Comparison of ENCODE assay signal across 17 cellular contexts in genomic region chr5:134041570-134042411, GRCh38. TPM values are rescaled to one million over a fixed set of nuclear protein-coding genes. Genes with fewer than 3 reads are reported as not detected.
DNase-seq lines count a peak whose midpoint lies in the region; ATAC-seq and TF ChIP-seq lines count a peak whose summit lies in the region.
"Had no signal": no experiment of that assay in that cellular context is flagged by ENCODE, and none has a peak within 500 bp of the region (broad histone marks: within the 10 kb centered on the region; RNA-seq: fewer than 3 reads in every experiment).

No MANE protein-coding gene starts in this region.

- H3K36me3 Mint-ChIP-seq in immature natural killer cell: no peaks in the 10 kb centered on the region

- DNase-seq in GM13976 (ENCODE audit: low spot score) (peak; percentile 81), immature natural killer cell (peak in 1 of 3 donors; percentile 7), WERI-Rb-1 (no peak), hepatic stellate cell (ENCODE audit: low spot score) (no peak)
- no peak for DNase-seq in stimulated activated CD4-positive, alpha-beta T cell treated with anti-CD3 and anti-CD28 coated beads, Interleukin-4, amount 100 ng/mL, for 1 hour
- DNase-seq: activated B cell treated with CpG ODN at 0.5 μM for 24 hours; central memory CD4-positive, alpha-beta T cell; NCI-H226; occipital lobe; SHP77; stimulated activated naive CD4-positive, alpha-beta T cell had no signal

- peak overlapping the region in 4 of 6 donors; percentile 26 to 78 (median 36) for H3K27ac Mint-ChIP-seq in immature natural killer cell
- H3K27ac Mint-ChIP-seq: activated B cell treated with CpG ODN at 0.5 μM for 24 hours had no signal

- H3K27me3 Mint-ChIP-seq in immature natural killer cell (ENCODE audit: low read depth in 3 of 3): peaks cover 0 to 2% (median 0%) of the 10 kb centered on the region in 3 donors
- H3K27me3 Mint-ChIP-seq: activated B cell treated with CpG ODN at 0.5 μM for 24 hours had no signal

- no peak overlapping the region for H3K4me3 ChIP-seq in WERI-Rb-1 (ENCODE audit: low read depth, low read length)
- H3K4me3 ChIP-seq: BLaER1 treated with 17β-estradiol and CSF1 and Interleukin-3, amounts not matched to agents 10 nM and 100 nM; lung had no signal

- TF ChIP-seq CTCF in GM13976 (IDR thresholded peaks at IDR 0.05; ENCODE audit: borderline replicate concordance, control extremely low read depth, extremely low read depth, insufficient read depth, missing control alignments) (no peak), WERI-Rb-1 (IDR thresholded peaks at IDR 0.05; ENCODE audit: low read depth, low read length) (no peak)

- H3K4me3 Mint-ChIP-seq in immature natural killer cell: peak overlapping the region in 1 of 5 donors; percentile 24
- H3K4me3 Mint-ChIP-seq: activated B cell treated with CpG ODN at 0.5 μM for 24 hours had no signal

- ATAC-seq in GM19463 (IDR thresholded peaks at IDR 0.05; ENCODE audit: unreplicated experiment) (peak; percentile 86), HG03342 (IDR thresholded peaks at IDR 0.05; ENCODE audit: unreplicated experiment) (peak; percentile 54), HG03159 (IDR thresholded peaks at IDR 0.05; ENCODE audit: unreplicated experiment) (no peak)

- H3K27me3 ChIP-seq in WERI-Rb-1 (ENCODE audit: insufficient read depth, low read depth, severe bottlenecking): no peaks in the 10 kb centered on the region
- H3K27me3 ChIP-seq: BLaER1 treated with 17β-estradiol and CSF1 and Interleukin-3, amounts not matched to agents 10 nM and 100 nM had no signal

- no peaks in the 10 kb centered on the region for H3K36me3 ChIP-seq in WERI-Rb-1
- H3K36me3 ChIP-seq: BLaER1 treated with 17β-estradiol and CSF1 and Interleukin-3, amounts not matched to agents 10 nM and 100 nM had no signal

- H3K9me3 ChIP-seq in WERI-Rb-1 (ENCODE audit: severe bottlenecking): no peaks in the 10 kb centered on the region
- H3K9me3 ChIP-seq: BLaER1 treated with 17β-estradiol and CSF1 and Interleukin-3, amounts not matched to agents 10 nM and 100 nM had no signal

- no peaks in the 10 kb centered on the region for H3K9me3 Mint-ChIP-seq in immature natural killer cell
- H3K9me3 Mint-ChIP-seq: activated B cell treated with CpG ODN at 0.5 μM for 24 hours had no signal

- peaks cover 2 to 13% of the 10 kb centered on the region in 2 donors for H3K4me1 Mint-ChIP-seq in immature natural killer cell

- no peak overlapping the region for H3K27ac ChIP-seq in WERI-Rb-1
- H3K27ac ChIP-seq: BLaER1 treated with 17β-estradiol and CSF1 and Interleukin-3, amounts not matched to agents 10 nM and 100 nM; epithelial cell of prostate had no signal

- in situ Hi-C loops in GM13976 (cut with MboI; ENCODE audit: low sequenced_read_pairs, unreplicated experiment): loop anchor here (5.0 to 25.0 kb wide), 2 partner anchors 106 to 246 kb away; no protein-coding TSS in a partner anchor

RNA-seq across cellular contexts. Expression of gene VDAC1, which starts 37.0 kb away (rescaled TPM):
- 100 to 1,000 TPM; 107 to 119 (median 111) TPM for polyA plus RNA-seq in immature natural killer cell
